1 cellular context compared by ENCODE assay signal in genomic region chr1:227244339-227245118, GRCh38.
TF ChIP-seq lines count a peak whose summit lies in the region.

No MANE protein-coding gene starts in this region.

TF ChIP-seq in HepG2, 621 proteins besides CTCF, POLR2A, EP300 and RAD21 (continued from another document):
- TF ChIP-seq ZNF687 (CRISPR knock-in tag; IDR thresholded peaks at IDR 0.05): 0 out of 2 replicates have a peak, but pooled peaks have one; percentile 9
